ENCODE assay signal across 1 cellular context in the genomic region with DNA sequence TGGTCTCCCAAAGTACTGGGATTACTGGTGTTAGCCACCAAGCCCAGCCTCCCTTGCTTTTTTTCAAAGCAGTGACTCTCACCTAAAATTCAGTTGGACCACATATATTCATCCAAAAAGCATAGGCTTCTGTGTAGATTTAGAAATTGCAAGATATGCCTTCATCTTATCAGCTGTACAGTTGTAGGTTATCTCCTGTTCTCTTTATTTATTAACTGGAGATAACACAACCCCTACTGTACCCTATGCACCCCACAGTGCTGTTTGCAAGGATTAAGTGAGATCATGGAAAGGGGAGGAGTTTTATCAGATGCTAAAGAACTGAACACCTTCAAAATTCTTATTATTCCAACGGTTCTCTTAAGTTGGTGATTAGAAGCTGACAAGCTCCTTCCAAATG.
TF ChIP-seq lines count a peak whose summit lies in the region.

No MANE protein-coding gene starts in this region.

TF ChIP-seq in K562, 482 proteins besides CTCF, POLR2A, EP300 and RAD21 (continued from another document):
- TF ChIP-seq, protein P1, sequence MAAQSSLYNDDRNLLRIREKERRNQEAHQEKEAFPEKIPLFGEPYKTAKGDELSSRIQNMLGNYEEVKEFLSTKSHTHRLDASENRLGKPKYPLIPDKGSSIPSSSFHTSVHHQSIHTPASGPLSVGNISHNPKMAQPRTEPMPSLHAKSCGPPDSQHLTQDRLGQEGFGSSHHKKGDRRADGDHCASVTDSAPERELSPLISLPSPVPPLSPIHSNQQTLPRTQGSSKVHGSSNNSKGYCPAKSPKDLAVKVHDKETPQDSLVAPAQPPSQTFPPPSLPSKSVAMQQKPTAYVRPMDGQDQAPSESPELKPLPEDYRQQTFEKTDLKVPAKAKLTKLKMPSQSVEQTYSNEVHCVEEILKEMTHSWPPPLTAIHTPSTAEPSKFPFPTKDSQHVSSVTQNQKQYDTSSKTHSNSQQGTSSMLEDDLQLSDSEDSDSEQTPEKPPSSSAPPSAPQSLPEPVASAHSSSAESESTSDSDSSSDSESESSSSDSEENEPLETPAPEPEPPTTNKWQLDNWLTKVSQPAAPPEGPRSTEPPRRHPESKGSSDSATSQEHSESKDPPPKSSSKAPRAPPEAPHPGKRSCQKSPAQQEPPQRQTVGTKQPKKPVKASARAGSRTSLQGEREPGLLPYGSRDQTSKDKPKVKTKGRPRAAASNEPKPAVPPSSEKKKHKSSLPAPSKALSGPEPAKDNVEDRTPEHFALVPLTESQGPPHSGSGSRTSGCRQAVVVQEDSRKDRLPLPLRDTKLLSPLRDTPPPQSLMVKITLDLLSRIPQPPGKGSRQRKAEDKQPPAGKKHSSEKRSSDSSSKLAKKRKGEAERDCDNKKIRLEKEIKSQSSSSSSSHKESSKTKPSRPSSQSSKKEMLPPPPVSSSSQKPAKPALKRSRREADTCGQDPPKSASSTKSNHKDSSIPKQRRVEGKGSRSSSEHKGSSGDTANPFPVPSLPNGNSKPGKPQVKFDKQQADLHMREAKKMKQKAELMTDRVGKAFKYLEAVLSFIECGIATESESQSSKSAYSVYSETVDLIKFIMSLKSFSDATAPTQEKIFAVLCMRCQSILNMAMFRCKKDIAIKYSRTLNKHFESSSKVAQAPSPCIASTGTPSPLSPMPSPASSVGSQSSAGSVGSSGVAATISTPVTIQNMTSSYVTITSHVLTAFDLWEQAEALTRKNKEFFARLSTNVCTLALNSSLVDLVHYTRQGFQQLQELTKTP (IDR thresholded peaks at IDR 0.05; ENCODE audit: low read depth in 1 of 2, partially characterized antibody in 2 of 2) = peak in 1 of 2 experiments; percentile 42
- TF ChIP-seq SMARCE1 (IDR thresholded peaks at IDR 0.05) (peak; percentile 58; the same call in 1 of the 2 replicates), LCOR (CRISPR knock-in tag; IDR thresholded peaks at IDR 0.05) (0 out of 2 replicates have a peak, but pooled peaks have one; percentile 42), RB1 (IDR thresholded peaks at IDR 0.05; ENCODE audit: low read depth) (no peak), KDM5B (IDR thresholded peaks at IDR 0.05; ENCODE audit: insufficient replicate concordance, low read depth, low read length) (no peak), CCNT2 (IDR thresholded peaks at IDR 0.05; ENCODE audit: borderline replicate concordance, extremely low read depth, insufficient read length, low read depth, low read length) (peak; percentile 22), JUN (IDR thresholded peaks at IDR 0.05; ENCODE audit: borderline replicate concordance, low read depth, low read length) (no peak), JUN (CRISPR knock-in tag; IDR thresholded peaks at IDR 0.05; ENCODE audit: borderline replicate concordance) (no peak), IFI16 (CRISPR knock-in tag; IDR thresholded peaks at IDR 0.05) (0 out of 2 replicates have a peak, but pooled peaks have one; percentile 2), ARID1B (IDR thresholded peaks at IDR 0.05) (peak; percentile 46), MTA1 (IDR thresholded peaks at IDR 0.05; ENCODE audit: borderline replicate concordance) (0 out of 2 replicates have a peak, but pooled peaks have one; percentile 27), SAFB (IDR thresholded peaks at IDR 0.05; ENCODE audit: borderline replicate concordance, low read depth, low read length) (no peak), FOXM1 (IDR thresholded peaks at IDR 0.05; ENCODE audit: low read depth) (0 out of 2 replicates have a peak, but pooled peaks have one; percentile 11), FOXM1 (CRISPR knock-in tag; IDR thresholded peaks at IDR 0.05; ENCODE audit: low read depth) (no peak), CBFA2T3 (IDR thresholded peaks at IDR 0.05) (peak; percentile 48), CBFA2T2 (conservative IDR thresholded peaks at IDR 0.05) (peak; percentile 18; the same call in 1 of the 2 replicates), BDP1 (IDR thresholded peaks at IDR 0.05; ENCODE audit: insufficient read depth, insufficient read length) (no peak), CTBP1 (IDR thresholded peaks at IDR 0.05; ENCODE audit: borderline replicate concordance) (peak; percentile 52; the same call in 1 of the 2 replicates), RCOR1 (IDR thresholded peaks at IDR 0.05; ENCODE audit: borderline replicate concordance in 1 of 2, low read depth in 2 of 2, low read length in 2 of 2) (peak in 1 of 2 experiments; percentile 23; a peak in 1 of 4 replicates), SMARCA4 (IDR thresholded peaks at IDR 0.05) (peak; percentile 19; the same call in 1 of the 2 replicates), HNRNPLL (IDR thresholded peaks at IDR 0.05; ENCODE audit: low read depth, low read length, poor library complexity, severe bottlenecking) (no peak), ZKSCAN1 (IDR thresholded peaks at IDR 0.05; ENCODE audit: low read depth, low read length) (no peak), DACH1 (IDR thresholded peaks at IDR 0.05; ENCODE audit: partially characterized antibody) (peak; percentile 67), RHOXF2B (CRISPR knock-in tag; conservative IDR thresholded peaks at IDR 0.05) (no peak), ATF7 (IDR thresholded peaks at IDR 0.05) (0 out of 2 replicates have a peak, but pooled peaks have one; percentile 15), ZFP36 (IDR thresholded peaks at IDR 0.05; ENCODE audit: low read depth, low read length, partially characterized antibody) (no peak), MEIS2 (IDR thresholded peaks at IDR 0.05; ENCODE audit: partially characterized antibody) (peak; percentile 21), NFIC (IDR thresholded peaks at IDR 0.05) (no peak)
- TF ChIP-seq, protein P2, sequence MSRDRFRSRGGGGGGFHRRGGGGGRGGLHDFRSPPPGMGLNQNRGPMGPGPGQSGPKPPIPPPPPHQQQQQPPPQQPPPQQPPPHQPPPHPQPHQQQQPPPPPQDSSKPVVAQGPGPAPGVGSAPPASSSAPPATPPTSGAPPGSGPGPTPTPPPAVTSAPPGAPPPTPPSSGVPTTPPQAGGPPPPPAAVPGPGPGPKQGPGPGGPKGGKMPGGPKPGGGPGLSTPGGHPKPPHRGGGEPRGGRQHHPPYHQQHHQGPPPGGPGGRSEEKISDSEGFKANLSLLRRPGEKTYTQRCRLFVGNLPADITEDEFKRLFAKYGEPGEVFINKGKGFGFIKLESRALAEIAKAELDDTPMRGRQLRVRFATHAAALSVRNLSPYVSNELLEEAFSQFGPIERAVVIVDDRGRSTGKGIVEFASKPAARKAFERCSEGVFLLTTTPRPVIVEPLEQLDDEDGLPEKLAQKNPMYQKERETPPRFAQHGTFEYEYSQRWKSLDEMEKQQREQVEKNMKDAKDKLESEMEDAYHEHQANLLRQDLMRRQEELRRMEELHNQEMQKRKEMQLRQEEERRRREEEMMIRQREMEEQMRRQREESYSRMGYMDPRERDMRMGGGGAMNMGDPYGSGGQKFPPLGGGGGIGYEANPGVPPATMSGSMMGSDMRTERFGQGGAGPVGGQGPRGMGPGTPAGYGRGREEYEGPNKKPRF (IDR thresholded peaks at IDR 0.05; ENCODE audit: low read depth, low read length) = no peak
- TF ChIP-seq, protein P3, sequence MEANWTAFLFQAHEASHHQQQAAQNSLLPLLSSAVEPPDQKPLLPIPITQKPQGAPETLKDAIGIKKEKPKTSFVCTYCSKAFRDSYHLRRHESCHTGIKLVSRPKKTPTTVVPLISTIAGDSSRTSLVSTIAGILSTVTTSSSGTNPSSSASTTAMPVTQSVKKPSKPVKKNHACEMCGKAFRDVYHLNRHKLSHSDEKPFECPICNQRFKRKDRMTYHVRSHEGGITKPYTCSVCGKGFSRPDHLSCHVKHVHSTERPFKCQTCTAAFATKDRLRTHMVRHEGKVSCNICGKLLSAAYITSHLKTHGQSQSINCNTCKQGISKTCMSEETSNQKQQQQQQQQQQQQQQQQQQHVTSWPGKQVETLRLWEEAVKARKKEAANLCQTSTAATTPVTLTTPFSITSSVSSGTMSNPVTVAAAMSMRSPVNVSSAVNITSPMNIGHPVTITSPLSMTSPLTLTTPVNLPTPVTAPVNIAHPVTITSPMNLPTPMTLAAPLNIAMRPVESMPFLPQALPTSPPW (CRISPR knock-in tag; IDR thresholded peaks at IDR 0.05) = peak; percentile 39; the same call in 1 of the 2 replicates
- TF ChIP-seq, protein P4, sequence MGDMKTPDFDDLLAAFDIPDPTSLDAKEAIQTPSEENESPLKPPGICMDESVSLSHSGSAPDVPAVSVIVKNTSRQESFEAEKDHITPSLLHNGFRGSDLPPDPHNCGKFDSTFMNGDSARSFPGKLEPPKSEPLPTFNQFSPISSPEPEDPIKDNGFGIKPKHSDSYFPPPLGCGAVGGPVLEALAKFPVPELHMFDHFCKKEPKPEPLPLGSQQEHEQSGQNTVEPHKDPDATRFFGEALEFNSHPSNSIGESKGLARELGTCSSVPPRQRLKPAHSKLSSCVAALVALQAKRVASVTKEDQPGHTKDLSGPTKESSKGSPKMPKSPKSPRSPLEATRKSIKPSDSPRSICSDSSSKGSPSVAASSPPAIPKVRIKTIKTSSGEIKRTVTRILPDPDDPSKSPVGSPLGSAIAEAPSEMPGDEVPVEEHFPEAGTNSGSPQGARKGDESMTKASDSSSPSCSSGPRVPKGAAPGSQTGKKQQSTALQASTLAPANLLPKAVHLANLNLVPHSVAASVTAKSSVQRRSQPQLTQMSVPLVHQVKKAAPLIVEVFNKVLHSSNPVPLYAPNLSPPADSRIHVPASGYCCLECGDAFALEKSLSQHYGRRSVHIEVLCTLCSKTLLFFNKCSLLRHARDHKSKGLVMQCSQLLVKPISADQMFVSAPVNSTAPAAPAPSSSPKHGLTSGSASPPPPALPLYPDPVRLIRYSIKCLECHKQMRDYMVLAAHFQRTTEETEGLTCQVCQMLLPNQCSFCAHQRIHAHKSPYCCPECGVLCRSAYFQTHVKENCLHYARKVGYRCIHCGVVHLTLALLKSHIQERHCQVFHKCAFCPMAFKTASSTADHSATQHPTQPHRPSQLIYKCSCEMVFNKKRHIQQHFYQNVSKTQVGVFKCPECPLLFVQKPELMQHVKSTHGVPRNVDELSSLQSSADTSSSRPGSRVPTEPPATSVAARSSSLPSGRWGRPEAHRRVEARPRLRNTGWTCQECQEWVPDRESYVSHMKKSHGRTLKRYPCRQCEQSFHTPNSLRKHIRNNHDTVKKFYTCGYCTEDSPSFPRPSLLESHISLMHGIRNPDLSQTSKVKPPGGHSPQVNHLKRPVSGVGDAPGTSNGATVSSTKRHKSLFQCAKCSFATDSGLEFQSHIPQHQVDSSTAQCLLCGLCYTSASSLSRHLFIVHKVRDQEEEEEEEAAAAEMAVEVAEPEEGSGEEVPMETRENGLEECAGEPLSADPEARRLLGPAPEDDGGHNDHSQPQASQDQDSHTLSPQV (IDR thresholded peaks at IDR 0.05) = 0 out of 2 replicates have a peak, but pooled peaks have one; percentile 39
